ENCODE assay signal across 8 cellular contexts in genomic region chr20:25984933-25985332, GRCh38.
DNase-seq lines count a peak whose midpoint lies in the region; ATAC-seq and TF ChIP-seq lines count a peak whose summit lies in the region.

No MANE protein-coding gene starts in this region.

- DNase-seq in NK-92 treated with Interleukin-12 subunit alpha and Interleukin-12 subunit beta, amount 100 ng/mL, for 24 hours (lab: John Stamatoyannopoulos, UW): peak; percentile 34
- no peak for DNase-seq in NK-92 (lab: John Stamatoyannopoulos, UW; ENCODE audit: unreplicated experiment)
- peak in 32 of 56 donors; percentile 11 to 76 (median 39) for DNase-seq in amygdala (lab: John Stamatoyannopoulos, UW)
- peak in 9 of 10 donors; percentile 16 to 78 (median 26) for DNase-seq in naive thymus-derived CD8-positive, alpha-beta T cell
- peak; percentile 39 to 55 for DNase-seq in thyroid gland
- no peak for DNase-seq in glomerular visceral epithelial cell (ENCODE audit: extremely low spot score)
- no peak for DNase-seq in hepatocyte (ENCODE audit: low spot score)

- H3K36me3 ChIP-seq in thyroid gland (no peaks in the 10 kb centered on the region), hepatocyte (replicated peaks; ENCODE audit: insufficient read depth, low read depth) (no peaks in the 10 kb centered on the region)

- H3K4me1 ChIP-seq in thyroid gland: no peaks in the 10 kb centered on the region
- no peaks in the 10 kb centered on the region for H3K4me1 ChIP-seq in hepatocyte (ENCODE audit: insufficient read depth)

- peaks cover 0 to 11% (median 0%) of the 10 kb centered on the region in 9 donors for H3K9me3 Mint-ChIP-seq in naive thymus-derived CD8-positive, alpha-beta T cell

- peak overlapping the region in 6 of 10 donors; percentile 22 to 79 (median 45) for H3K4me3 Mint-ChIP-seq in naive thymus-derived CD8-positive, alpha-beta T cell

- 59 to 70% methylated on average over 17 to 23 of the region's 27 CpGs for WGBS in thyroid gland, 2 donors
- WGBS in hepatocyte (ENCODE audit: low lambda C conversion rate, missing lambda C conversion rate): 95% methylated on average over 25 of the region's 27 CpGs

- no peaks in the 10 kb centered on the region for H3K9me3 ChIP-seq in thyroid gland
- no peaks in the 10 kb centered on the region for H3K9me3 ChIP-seq in hepatocyte (ENCODE audit: low read depth)

- TF ChIP-seq POLR2A in thyroid gland (IDR thresholded peaks at IDR 0.05): no peak

- peaks cover 12 to 49% (median 26%) of the 10 kb centered on the region in 4 donors for H3K4me1 Mint-ChIP-seq in naive thymus-derived CD8-positive, alpha-beta T cell

- H3K4me2 ChIP-seq in hepatocyte: no peak overlapping the region

- peak; percentile 62 to 66 for ATAC-seq in naive thymus-derived CD8-positive, alpha-beta T cell
- no peak for ATAC-seq in HG03354 (IDR thresholded peaks at IDR 0.05; ENCODE audit: poor library complexity, severe bottlenecking, unreplicated experiment)

- no peaks in the 10 kb centered on the region for H3K36me3 Mint-ChIP-seq in naive thymus-derived CD8-positive, alpha-beta T cell

- H3K27ac Mint-ChIP-seq in naive thymus-derived CD8-positive, alpha-beta T cell: peak overlapping the region in 1 of 10 donors; percentile 41

- H3K27me3 ChIP-seq in thyroid gland: no peaks in the 10 kb centered on the region
- no peaks in the 10 kb centered on the region for H3K27me3 ChIP-seq in hepatocyte

- no peak overlapping the region for H2AFZ ChIP-seq in hepatocyte

- H4K20me1 ChIP-seq in hepatocyte (ENCODE audit: insufficient read depth, poor library complexity, severe bottlenecking): no peaks in the 10 kb centered on the region

- no peaks in the 10 kb centered on the region for H3K79me2 ChIP-seq in hepatocyte

- H3K4me3 ChIP-seq in thyroid gland (replicated peaks in 1 of 3): no peak overlapping the region
- no peak overlapping the region for H3K4me3 ChIP-seq in hepatocyte

- no peak overlapping the region for H3K27ac ChIP-seq in thyroid gland
- H3K27ac ChIP-seq in hepatocyte: no peak overlapping the region

- TF ChIP-seq CTCF in thyroid gland (IDR thresholded peaks at IDR 0.05): no peak
- TF ChIP-seq CTCF in hepatocyte (IDR thresholded peaks at IDR 0.05; ENCODE audit: poor library complexity): no peak

- intact Hi-C loops in thyroid gland (cut with DNase I): no loop called here

- H3K9me2 ChIP-seq in hepatocyte (replicated peaks; ENCODE audit: insufficient read depth): no peaks in the 10 kb centered on the region

- POLR2A ChIA-PET in naive thymus-derived CD8-positive, alpha-beta T cell (lab: Charles Lee): no interaction called here

- peaks cover 0 to 9% (median 2%) of the 10 kb centered on the region in 5 donors for H3K27me3 Mint-ChIP-seq in naive thymus-derived CD8-positive, alpha-beta T cell

Comparison
In these comparisons a context has a peak if more than half of its experiments do, and no peak if none do; other contexts are left out.
1. DNase-seq: peak in NK-92 treated with Interleukin-12 subunit alpha and Interleukin-12 subunit beta, amount 100 ng/mL, for 24 hours (single experiment), amygdala (32 of 56), naive thymus-derived CD8-positive, alpha-beta T cell (9 of 10) and thyroid gland (2 of 2); none in NK-92 (single experiment), glomerular visceral epithelial cell (single experiment) and hepatocyte (single experiment).